In genomic region chr2:236282406-236282805, GRCh38 we compare ENCODE assay signal across 7 cellular contexts. TPM values are rescaled to one million over a fixed set of nuclear protein-coding genes. Genes with fewer than 3 reads are reported as not detected.
"Had no signal": no experiment of that assay in that cellular context is flagged by ENCODE, and none has a peak within 500 bp of the region (broad histone marks: within the 10 kb centered on the region; RNA-seq: fewer than 3 reads in every experiment).

No MANE protein-coding gene starts in this region.

- H3K4me3 ChIP-seq: GM23338, K562 had no signal

- ATAC-seq: GM23338, K562 had no signal

- DNase-seq: H9, HCEC 1CT, IMR-90 had no signal

RNA-seq across cellular contexts. Expression of gene ASB18, which starts 18.2 kb away (rescaled TPM):
- total RNA-seq: GM23338, H1, H9, HT-29, IMR-90, K562 had no signal
